In the genomic region with DNA sequence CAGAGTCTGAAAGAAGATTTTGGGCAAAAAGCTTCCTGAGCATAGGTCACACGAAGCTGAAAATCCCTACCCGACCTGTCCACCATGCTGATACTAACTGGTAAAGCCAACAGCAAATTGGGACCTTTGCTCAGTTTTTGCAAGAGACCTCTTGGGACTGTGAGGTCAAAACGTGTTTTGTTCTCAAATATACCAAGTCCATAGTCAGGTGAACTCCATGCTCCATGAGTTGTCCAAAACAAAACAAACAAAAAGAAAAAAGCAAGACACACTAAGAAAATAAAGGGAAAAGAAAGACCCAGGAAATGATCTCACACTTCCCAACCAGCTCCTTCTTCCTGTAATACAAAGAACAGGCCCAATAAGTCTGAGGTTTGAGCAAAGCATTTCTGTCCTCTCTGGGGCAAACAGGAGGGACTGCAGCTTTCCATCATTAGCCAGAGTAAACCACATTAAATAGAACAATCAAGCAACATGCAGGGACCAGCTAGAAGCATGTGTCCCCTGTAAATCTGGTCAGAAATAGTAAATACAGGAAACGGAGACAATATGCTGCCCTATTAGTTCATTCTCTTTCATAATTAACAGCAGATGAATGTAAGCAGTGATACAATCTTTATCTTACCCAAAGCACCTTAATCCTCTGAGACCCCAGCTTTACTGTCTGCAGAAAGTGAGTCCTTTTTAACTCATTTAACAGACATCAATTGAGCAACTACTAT, we compare ENCODE assay signal across 1 cellular context.
TF ChIP-seq lines count a peak whose summit lies in the region.

No MANE protein-coding gene starts in this region.

TF ChIP-seq in HepG2, 621 proteins besides CTCF, POLR2A, EP300 and RAD21 (continued from another document and continues in another):
- TF ChIP-seq NR2F6 (IDR thresholded peaks at IDR 0.05), result peak; percentile 47
- TF ChIP-seq NR2F6 (CRISPR knock-in tag; IDR thresholded peaks at IDR 0.05), result peak; percentile 50; the same call in 1 of the 2 replicates
- TF ChIP-seq ZNF296 (CRISPR knock-in tag; conservative IDR thresholded peaks at IDR 0.05), result no peak
- peak; percentile 20; the same call in 1 of the 2 replicates for TF ChIP-seq CREM (IDR thresholded peaks at IDR 0.05)
- no peak for TF ChIP-seq CREM (CRISPR knock-in tag; IDR thresholded peaks at IDR 0.05)
- no peak for TF ChIP-seq ZNF337 (CRISPR knock-in tag; IDR thresholded peaks at IDR 0.05; ENCODE audit: borderline replicate concordance, low read depth)
- TF ChIP-seq MEF2D (CRISPR knock-in tag; IDR thresholded peaks at IDR 0.05), result 0 out of 2 replicates have a peak, but pooled peaks have one; percentile 12
- TF ChIP-seq, protein P1, sequence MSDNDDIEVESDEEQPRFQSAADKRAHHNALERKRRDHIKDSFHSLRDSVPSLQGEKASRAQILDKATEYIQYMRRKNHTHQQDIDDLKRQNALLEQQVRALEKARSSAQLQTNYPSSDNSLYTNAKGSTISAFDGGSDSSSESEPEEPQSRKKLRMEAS (IDR thresholded peaks at IDR 0.05), result peak; percentile 63; the same call in 1 of the 2 replicates
- peak; percentile 55 for TF ChIP-seq HNF4G (IDR thresholded peaks at IDR 0.05; ENCODE audit: borderline replicate concordance, low read depth, low read length)
- no peak for TF ChIP-seq HNF4G (CRISPR knock-in tag; IDR thresholded peaks at IDR 0.05; ENCODE audit: borderline replicate concordance, low read depth)
- TF ChIP-seq ELF1 (CRISPR knock-in tag; IDR thresholded peaks at IDR 0.05), result no peak
- no peak for TF ChIP-seq ONECUT2 (CRISPR knock-in tag; IDR thresholded peaks at IDR 0.05)
- 0 out of 2 replicates have a peak, but pooled peaks have one; percentile 37 for TF ChIP-seq EHMT2 (IDR thresholded peaks at IDR 0.05; ENCODE audit: borderline replicate concordance, low read depth, low read length)
- TF ChIP-seq SOX6 (IDR thresholded peaks at IDR 0.05), result no peak
- peak; percentile 79 for TF ChIP-seq SOX6 (CRISPR knock-in tag; IDR thresholded peaks at IDR 0.05)
- TF ChIP-seq ZMYM4 (CRISPR knock-in tag; IDR thresholded peaks at IDR 0.05), result no peak
- TF ChIP-seq POGZ (CRISPR knock-in tag; IDR thresholded peaks at IDR 0.05), result peak; percentile 52; the same call in 1 of the 2 replicates
- no peak for TF ChIP-seq PHF21A (CRISPR knock-in tag; IDR thresholded peaks at IDR 0.05)
- TF ChIP-seq DRAP1 (CRISPR knock-in tag; IDR thresholded peaks at IDR 0.05), result peak; percentile 22
- no peak for TF ChIP-seq FOXP1 (IDR thresholded peaks at IDR 0.05)
- TF ChIP-seq FOXP1 (CRISPR knock-in tag; IDR thresholded peaks at IDR 0.05), result peak; percentile 48; the same call in 1 of the 2 replicates
- TF ChIP-seq KDM6A (CRISPR knock-in tag; IDR thresholded peaks at IDR 0.05; ENCODE audit: low read depth), result 0 out of 2 replicates have a peak, but pooled peaks have one; percentile 41
- TF ChIP-seq RARA (CRISPR knock-in tag; IDR thresholded peaks at IDR 0.05), result peak; percentile 41; the same call in 1 of the 2 replicates
- TF ChIP-seq HNF4A (CRISPR knock-in tag; IDR thresholded peaks at IDR 0.05), result peak; percentile 59
- TF ChIP-seq, protein P2, sequence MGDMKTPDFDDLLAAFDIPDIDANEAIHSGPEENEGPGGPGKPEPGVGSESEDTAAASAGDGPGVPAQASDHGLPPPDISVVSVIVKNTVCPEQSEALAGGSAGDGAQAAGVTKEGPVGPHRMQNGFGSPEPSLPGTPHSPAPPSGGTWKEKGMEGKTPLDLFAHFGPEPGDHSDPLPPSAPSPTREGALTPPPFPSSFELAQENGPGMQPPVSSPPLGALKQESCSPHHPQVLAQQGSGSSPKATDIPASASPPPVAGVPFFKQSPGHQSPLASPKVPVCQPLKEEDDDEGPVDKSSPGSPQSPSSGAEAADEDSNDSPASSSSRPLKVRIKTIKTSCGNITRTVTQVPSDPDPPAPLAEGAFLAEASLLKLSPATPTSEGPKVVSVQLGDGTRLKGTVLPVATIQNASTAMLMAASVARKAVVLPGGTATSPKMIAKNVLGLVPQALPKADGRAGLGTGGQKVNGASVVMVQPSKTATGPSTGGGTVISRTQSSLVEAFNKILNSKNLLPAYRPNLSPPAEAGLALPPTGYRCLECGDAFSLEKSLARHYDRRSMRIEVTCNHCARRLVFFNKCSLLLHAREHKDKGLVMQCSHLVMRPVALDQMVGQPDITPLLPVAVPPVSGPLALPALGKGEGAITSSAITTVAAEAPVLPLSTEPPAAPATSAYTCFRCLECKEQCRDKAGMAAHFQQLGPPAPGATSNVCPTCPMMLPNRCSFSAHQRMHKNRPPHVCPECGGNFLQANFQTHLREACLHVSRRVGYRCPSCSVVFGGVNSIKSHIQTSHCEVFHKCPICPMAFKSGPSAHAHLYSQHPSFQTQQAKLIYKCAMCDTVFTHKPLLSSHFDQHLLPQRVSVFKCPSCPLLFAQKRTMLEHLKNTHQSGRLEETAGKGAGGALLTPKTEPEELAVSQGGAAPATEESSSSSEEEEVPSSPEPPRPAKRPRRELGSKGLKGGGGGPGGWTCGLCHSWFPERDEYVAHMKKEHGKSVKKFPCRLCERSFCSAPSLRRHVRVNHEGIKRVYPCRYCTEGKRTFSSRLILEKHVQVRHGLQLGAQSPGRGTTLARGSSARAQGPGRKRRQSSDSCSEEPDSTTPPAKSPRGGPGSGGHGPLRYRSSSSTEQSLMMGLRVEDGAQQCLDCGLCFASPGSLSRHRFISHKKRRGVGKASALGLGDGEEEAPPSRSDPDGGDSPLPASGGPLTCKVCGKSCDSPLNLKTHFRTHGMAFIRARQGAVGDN (CRISPR knock-in tag; IDR thresholded peaks at IDR 0.05), result no peak
- TF ChIP-seq ZNF704 (CRISPR knock-in tag; IDR thresholded peaks at IDR 0.05; ENCODE audit: borderline replicate concordance), result no peak
- peak; percentile 75 for TF ChIP-seq ZNF317 (CRISPR knock-in tag; IDR thresholded peaks at IDR 0.05)
- TF ChIP-seq ZNF776 (CRISPR knock-in tag; IDR thresholded peaks at IDR 0.05), result no peak
- peak; percentile 66 for TF ChIP-seq ZNF644 (CRISPR knock-in tag; IDR thresholded peaks at IDR 0.05; ENCODE audit: low read depth)
- 0 out of 2 replicates have a peak, but pooled peaks have one; percentile 17 for TF ChIP-seq TBX2 (CRISPR knock-in tag; IDR thresholded peaks at IDR 0.05; ENCODE audit: borderline replicate concordance)
- TF ChIP-seq ZHX1 (CRISPR knock-in tag; IDR thresholded peaks at IDR 0.05; ENCODE audit: low read depth), result 0 out of 2 replicates have a peak, but pooled peaks have one; percentile 24
- TF ChIP-seq, protein P3, sequence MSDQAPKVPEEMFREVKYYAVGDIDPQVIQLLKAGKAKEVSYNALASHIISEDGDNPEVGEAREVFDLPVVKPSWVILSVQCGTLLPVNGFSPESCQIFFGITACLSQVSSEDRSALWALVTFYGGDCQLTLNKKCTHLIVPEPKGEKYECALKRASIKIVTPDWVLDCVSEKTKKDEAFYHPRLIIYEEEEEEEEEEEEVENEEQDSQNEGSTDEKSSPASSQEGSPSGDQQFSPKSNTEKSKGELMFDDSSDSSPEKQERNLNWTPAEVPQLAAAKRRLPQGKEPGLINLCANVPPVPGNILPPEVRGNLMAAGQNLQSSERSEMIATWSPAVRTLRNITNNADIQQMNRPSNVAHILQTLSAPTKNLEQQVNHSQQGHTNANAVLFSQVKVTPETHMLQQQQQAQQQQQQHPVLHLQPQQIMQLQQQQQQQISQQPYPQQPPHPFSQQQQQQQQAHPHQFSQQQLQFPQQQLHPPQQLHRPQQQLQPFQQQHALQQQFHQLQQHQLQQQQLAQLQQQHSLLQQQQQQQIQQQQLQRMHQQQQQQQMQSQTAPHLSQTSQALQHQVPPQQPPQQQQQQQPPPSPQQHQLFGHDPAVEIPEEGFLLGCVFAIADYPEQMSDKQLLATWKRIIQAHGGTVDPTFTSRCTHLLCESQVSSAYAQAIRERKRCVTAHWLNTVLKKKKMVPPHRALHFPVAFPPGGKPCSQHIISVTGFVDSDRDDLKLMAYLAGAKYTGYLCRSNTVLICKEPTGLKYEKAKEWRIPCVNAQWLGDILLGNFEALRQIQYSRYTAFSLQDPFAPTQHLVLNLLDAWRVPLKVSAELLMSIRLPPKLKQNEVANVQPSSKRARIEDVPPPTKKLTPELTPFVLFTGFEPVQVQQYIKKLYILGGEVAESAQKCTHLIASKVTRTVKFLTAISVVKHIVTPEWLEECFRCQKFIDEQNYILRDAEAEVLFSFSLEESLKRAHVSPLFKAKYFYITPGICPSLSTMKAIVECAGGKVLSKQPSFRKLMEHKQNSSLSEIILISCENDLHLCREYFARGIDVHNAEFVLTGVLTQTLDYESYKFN (CRISPR knock-in tag; conservative IDR thresholded peaks at IDR 0.05), result peak; percentile 77
- TF ChIP-seq SALL1 (CRISPR knock-in tag; IDR thresholded peaks at IDR 0.05), result peak; percentile 34; the same call in 1 of the 2 replicates
- TF ChIP-seq FOXP4 (CRISPR knock-in tag; IDR thresholded peaks at IDR 0.05), result peak; percentile 38; the same call in 1 of the 2 replicates
- TF ChIP-seq THAP11 (CRISPR knock-in tag; IDR thresholded peaks at IDR 0.05), result 0 out of 2 replicates have a peak, but pooled peaks have one; percentile 24
- peak; percentile 53; the same call in 1 of the 2 replicates for TF ChIP-seq SOX5 (CRISPR knock-in tag; IDR thresholded peaks at IDR 0.05; ENCODE audit: borderline replicate concordance)
- no peak for TF ChIP-seq SOX13 (IDR thresholded peaks at IDR 0.05)
- 0 out of 4 replicates have a peak, but pooled peaks of 1 of the 2 experiments have one; percentile 31 for TF ChIP-seq SOX13 (CRISPR knock-in tag; conservative IDR thresholded peaks at IDR 0.05 in 1 of 2, IDR thresholded peaks at IDR 0.05 in 1 of 2)
- TF ChIP-seq, protein P4, sequence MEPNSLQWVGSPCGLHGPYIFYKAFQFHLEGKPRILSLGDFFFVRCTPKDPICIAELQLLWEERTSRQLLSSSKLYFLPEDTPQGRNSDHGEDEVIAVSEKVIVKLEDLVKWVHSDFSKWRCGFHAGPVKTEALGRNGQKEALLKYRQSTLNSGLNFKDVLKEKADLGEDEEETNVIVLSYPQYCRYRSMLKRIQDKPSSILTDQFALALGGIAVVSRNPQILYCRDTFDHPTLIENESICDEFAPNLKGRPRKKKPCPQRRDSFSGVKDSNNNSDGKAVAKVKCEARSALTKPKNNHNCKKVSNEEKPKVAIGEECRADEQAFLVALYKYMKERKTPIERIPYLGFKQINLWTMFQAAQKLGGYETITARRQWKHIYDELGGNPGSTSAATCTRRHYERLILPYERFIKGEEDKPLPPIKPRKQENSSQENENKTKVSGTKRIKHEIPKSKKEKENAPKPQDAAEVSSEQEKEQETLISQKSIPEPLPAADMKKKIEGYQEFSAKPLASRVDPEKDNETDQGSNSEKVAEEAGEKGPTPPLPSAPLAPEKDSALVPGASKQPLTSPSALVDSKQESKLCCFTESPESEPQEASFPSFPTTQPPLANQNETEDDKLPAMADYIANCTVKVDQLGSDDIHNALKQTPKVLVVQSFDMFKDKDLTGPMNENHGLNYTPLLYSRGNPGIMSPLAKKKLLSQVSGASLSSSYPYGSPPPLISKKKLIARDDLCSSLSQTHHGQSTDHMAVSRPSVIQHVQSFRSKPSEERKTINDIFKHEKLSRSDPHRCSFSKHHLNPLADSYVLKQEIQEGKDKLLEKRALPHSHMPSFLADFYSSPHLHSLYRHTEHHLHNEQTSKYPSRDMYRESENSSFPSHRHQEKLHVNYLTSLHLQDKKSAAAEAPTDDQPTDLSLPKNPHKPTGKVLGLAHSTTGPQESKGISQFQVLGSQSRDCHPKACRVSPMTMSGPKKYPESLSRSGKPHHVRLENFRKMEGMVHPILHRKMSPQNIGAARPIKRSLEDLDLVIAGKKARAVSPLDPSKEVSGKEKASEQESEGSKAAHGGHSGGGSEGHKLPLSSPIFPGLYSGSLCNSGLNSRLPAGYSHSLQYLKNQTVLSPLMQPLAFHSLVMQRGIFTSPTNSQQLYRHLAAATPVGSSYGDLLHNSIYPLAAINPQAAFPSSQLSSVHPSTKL (CRISPR knock-in tag; IDR thresholded peaks at IDR 0.05), result peak; percentile 60
- 0 out of 2 replicates have a peak, but pooled peaks have one; percentile 66 for TF ChIP-seq WIZ (CRISPR knock-in tag; IDR thresholded peaks at IDR 0.05)
- TF ChIP-seq ZNF598 (CRISPR knock-in tag; IDR thresholded peaks at IDR 0.05; ENCODE audit: borderline replicate concordance), result no peak
- TF ChIP-seq ZSCAN9 (CRISPR knock-in tag; IDR thresholded peaks at IDR 0.05; ENCODE audit: borderline replicate concordance), result 0 out of 2 replicates have a peak, but pooled peaks have one; percentile 17
